ENCODE assay signal across 16 cellular contexts in genomic region chr2:20457661-20458630, GRCh38.
"Had no signal": no experiment of that assay in that cellular context is flagged by ENCODE, and none has a peak within 500 bp of the region (broad histone marks: within the 10 kb centered on the region; RNA-seq: fewer than 3 reads in every experiment).

No MANE protein-coding gene starts in this region.

- H3K36me3 Mint-ChIP-seq: activated naive CD4-positive, alpha-beta T cell treated with anti-CD3 and anti-CD28 coated beads, Interleukin-2, amount 50 U/mL, for 24 hours; brain; T-cell; WTC11 had no signal

- H3K4me1 Mint-ChIP-seq: activated naive CD4-positive, alpha-beta T cell treated with anti-CD3 and anti-CD28 coated beads, Interleukin-2, amount 50 U/mL, for 24 hours; brain; central memory CD8-positive, alpha-beta T cell; T-cell had no signal

- H3K4me2 ChIP-seq: hepatocyte had no signal

- H3K4me3 Mint-ChIP-seq: activated CD4-positive, alpha-beta T cell treated with anti-CD3 and anti-CD28 coated beads, Interleukin-2, amount 10 ng/mL, durations not matched to agents 24 days and 14 days; activated naive CD4-positive, alpha-beta T cell treated with anti-CD3 and anti-CD28 coated beads, Interleukin-2, amount 50 U/mL, for 24 hours; brain; central memory CD8-positive, alpha-beta T cell; mesothelial cell of epicardium; neural crest cell; T-cell; WTC11 had no signal

- ATAC-seq: T-cell, WTC11 had no signal

- H2AFZ ChIP-seq: hepatocyte had no signal

- H3K27ac Mint-ChIP-seq: activated naive CD4-positive, alpha-beta T cell treated with anti-CD3 and anti-CD28 coated beads, Interleukin-2, amount 50 U/mL, for 24 hours; brain; mesothelial cell of epicardium; T-cell; WTC11 had no signal

- H3K9me3 Mint-ChIP-seq: activated naive CD4-positive, alpha-beta T cell treated with anti-CD3 and anti-CD28 coated beads, Interleukin-2, amount 50 U/mL, for 24 hours; central memory CD8-positive, alpha-beta T cell; T-cell had no signal

- H3K9me3 ChIP-seq: ovary had no signal

- DNase-seq: activated CD4-positive, alpha-beta T cell treated with anti-CD3 and anti-CD28 coated beads, Interleukin-2, amount 10 ng/mL, durations not matched to agents 24 days and 14 days; activated effector memory CD4-positive, alpha-beta T cell treated with Interleukin-2 at 50 U/mL for 16 hours; activated T-cell treated with anti-CD3 and anti-CD28 coated beads for 4 hours; amygdala; effector memory CD4-positive, alpha-beta T cell; retina; small intestine; T-cell had no signal

- H3K4me3 ChIP-seq: hepatocyte, ovary had no signal

- H3K27me3 ChIP-seq: hepatocyte, ovary had no signal

- H3K36me3 ChIP-seq: ovary had no signal

- H3K27ac ChIP-seq: hepatocyte, ovary had no signal
